ENCODE assay signal across 8 cellular contexts in genomic region chr2:74507145-74507925, GRCh38.
DNase-seq lines count a peak whose midpoint lies in the region; FAIRE-seq and TF ChIP-seq lines count a peak whose summit lies in the region.

TSS of gene PCGF1 (minus strand) at chr2:74507695. CDS start at chr2:74507668, 27 bp downstream.

- H3F3A ChIP-seq in Loucy (ENCODE audit: low read depth) = no peaks in the 10 kb centered on the region

- H4K20me1 ChIP-seq in Loucy (ENCODE audit: insufficient read depth, low read length, poor library complexity, severe bottlenecking) = no peaks in the 10 kb centered on the region

- peak; percentile 71 for TF ChIP-seq CTCF in Loucy (conservative IDR thresholded peaks at IDR 0.05; ENCODE audit: low read length)
- peak; percentile 47 for TF ChIP-seq CTCF in fibroblast of pulmonary artery (IDR thresholded peaks at IDR 0.05; ENCODE audit: low read length, missing control alignments)
- TF ChIP-seq CTCF in nephron (IDR thresholded peaks at IDR 0.05; ENCODE audit: unreplicated experiment in 3 of 3) = peak; percentile 50 to 60 (median 58)

- H3K4me3 ChIP-seq in Loucy (ENCODE audit: low read length, poor library complexity, severe bottlenecking) (peak within 1 kb of the TSS; percentile 86), fibroblast of pulmonary artery (replicated peaks; ENCODE audit: low read depth, low read length) (peak within 1 kb of the TSS; percentile 95)

- peak within 1 kb of the TSS; percentile 100 for H3K27ac Mint-ChIP-seq in nephron
- H3K27ac Mint-ChIP-seq in stimulated activated naive CD8-positive, alpha-beta T cell treated with anti-CD3 and anti-CD28 coated beads, Interleukin-15, Interleukin-2, amounts not matched to agents 100 ng/mL and 50 ng/mL, for 24 hours = peak within 1 kb of the TSS; percentile 99

- H3K4me2 ChIP-seq in Loucy (ENCODE audit: low read depth, low read length, poor library complexity, severe bottlenecking) = peak within 1 kb of the TSS; percentile 99

- peaks cover 95% of the 10 kb centered on the region for H3K27me3 Mint-ChIP-seq in nephron (ENCODE audit: low read depth)
- H3K27me3 Mint-ChIP-seq in stimulated activated naive CD8-positive, alpha-beta T cell treated with anti-CD3 and anti-CD28 coated beads, Interleukin-15, Interleukin-2, amounts not matched to agents 100 ng/mL and 50 ng/mL, for 24 hours = peaks cover 43% of the 10 kb centered on the region

- H3K9me3 ChIP-seq in ES-I3 (ENCODE audit: control insufficient read depth, insufficient read depth, low read length) (no peaks in the 10 kb centered on the region), Loucy (ENCODE audit: insufficient read depth, low read depth, low read length) (no peaks in the 10 kb centered on the region)

- TF ChIP-seq POLR2A in H54 (IDR thresholded peaks at IDR 0.05; ENCODE audit: low read depth, low read length) (peak; percentile 56), Raji (IDR thresholded peaks at IDR 0.05; ENCODE audit: insufficient read depth, low read depth, low read length) (peak; percentile 77)

- peak; percentile 97 for DNase-seq in H54 (ENCODE audit: insufficient read length, low spot score)
- peak; percentile 97 for DNase-seq in activated T-helper 9 cell treated with anti-CD3 and anti-CD28 coated beads, Interleukin-2, amount 50 U/mL, for 16 hours (ENCODE audit: low read depth)
- DNase-seq in fibroblast of pulmonary artery (ENCODE audit: low read depth) = peak; percentile 98

- H3K79me2 ChIP-seq in Loucy (ENCODE audit: insufficient read depth, low read length) = peaks cover 21% of the 10 kb centered on the region

- peak within 1 kb of the TSS; percentile 98 to 100 (median 99) for H3K4me3 Mint-ChIP-seq in nephron
- peak within 1 kb of the TSS; percentile 98 for H3K4me3 Mint-ChIP-seq in stimulated activated naive CD8-positive, alpha-beta T cell treated with anti-CD3 and anti-CD28 coated beads, Interleukin-15, Interleukin-2, amounts not matched to agents 100 ng/mL and 50 ng/mL, for 24 hours

- peaks cover 38% of the 10 kb centered on the region for H3K4me1 Mint-ChIP-seq in nephron
- H3K4me1 Mint-ChIP-seq in stimulated activated naive CD8-positive, alpha-beta T cell treated with anti-CD3 and anti-CD28 coated beads, Interleukin-15, Interleukin-2, amounts not matched to agents 100 ng/mL and 50 ng/mL, for 24 hours (ENCODE audit: low read depth) = peaks cover 55% of the 10 kb centered on the region

- no peaks in the 10 kb centered on the region for H3K9me2 ChIP-seq in Loucy (replicated peaks; ENCODE audit: low read depth, low read length)

- peak within 1 kb of the TSS; percentile 96 for H2AFZ ChIP-seq in Loucy (ENCODE audit: low read length)

- no peaks in the 10 kb centered on the region for H3K9me3 Mint-ChIP-seq in nephron
- H3K9me3 Mint-ChIP-seq in stimulated activated naive CD8-positive, alpha-beta T cell treated with anti-CD3 and anti-CD28 coated beads, Interleukin-15, Interleukin-2, amounts not matched to agents 100 ng/mL and 50 ng/mL, for 24 hours = no peaks in the 10 kb centered on the region

- H3K36me3 ChIP-seq in ES-I3 (ENCODE audit: insufficient read depth, low read length) = 0 out of 2 replicates have a peak, but pooled peaks cover 5% of the 10 kb centered on the region
- no peaks in the 10 kb centered on the region for H3K36me3 ChIP-seq in Loucy (ENCODE audit: insufficient read depth, low read length)

- H3K36me3 Mint-ChIP-seq in nephron (ENCODE audit: low read depth) = peaks cover 31% of the 10 kb centered on the region
- peaks cover 28% of the 10 kb centered on the region for H3K36me3 Mint-ChIP-seq in stimulated activated naive CD8-positive, alpha-beta T cell treated with anti-CD3 and anti-CD28 coated beads, Interleukin-15, Interleukin-2, amounts not matched to agents 100 ng/mL and 50 ng/mL, for 24 hours (ENCODE audit: low read depth)

- no peaks in the 10 kb centered on the region; the same call in 1 of the 2 replicates for H3K4me1 ChIP-seq in ES-I3 (ENCODE audit: insufficient read depth, low read length)
- peaks cover 24% of the 10 kb centered on the region for H3K4me1 ChIP-seq in Loucy (ENCODE audit: insufficient read depth, low read length, poor library complexity, severe bottlenecking)

- no peaks in the 10 kb centered on the region for H3K27me3 ChIP-seq in Loucy (ENCODE audit: insufficient read depth, low read length, poor library complexity, severe bottlenecking)

- H3K9ac ChIP-seq in ES-I3 (ENCODE audit: low read depth, low read length) (peak within 1 kb of the TSS; percentile 83), Loucy (ENCODE audit: low read depth, low read length, poor library complexity, severe bottlenecking) (peak within 1 kb of the TSS; percentile 85)

- FAIRE-seq in H54 (lab: Jason Lieb, UNC) = peak; percentile 71

Comparison
In these comparisons a context has a peak if more than half of its experiments do, and no peak if none do; other contexts are left out.
1. Peak in every context shown above with its lines: DNase-seq and H3K4me3 ChIP-seq.